In the genomic region with DNA sequence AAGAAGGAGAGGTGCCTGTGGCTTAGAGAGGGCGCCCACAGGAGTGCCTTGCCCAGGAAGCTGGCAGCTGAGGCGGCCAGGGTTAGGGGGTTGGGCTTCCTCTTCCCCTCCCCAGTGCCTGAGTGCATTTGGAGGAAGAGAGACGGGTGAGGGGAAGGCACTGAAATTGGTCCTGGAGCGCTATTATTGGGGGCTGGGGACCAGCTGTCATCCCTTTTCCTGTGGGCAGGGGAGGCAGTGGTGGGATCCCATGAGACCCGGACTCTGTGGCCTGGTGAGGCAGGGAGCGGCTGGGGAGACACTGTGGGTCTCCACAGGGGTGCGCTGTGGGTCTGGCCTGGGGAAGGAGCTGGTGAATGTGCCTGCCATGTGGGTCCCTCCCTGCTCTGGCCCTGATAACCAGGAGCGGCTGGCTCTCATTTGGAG, we compare ENCODE assay signal across 8 cellular contexts.
DNase-seq lines count a peak whose midpoint lies in the region; ATAC-seq, FAIRE-seq and TF ChIP-seq lines count a peak whose summit lies in the region.

No MANE protein-coding gene starts in this region.

- FAIRE-seq in H54 (lab: Jason Lieb, UNC) = no peak

- peaks cover 38% of the 10 kb centered on the region for H3K36me3 ChIP-seq in BLaER1
- peaks cover 0 to 12% (median 0%) of the 10 kb centered on the region in 3 experiments for H3K36me3 ChIP-seq in naive thymus-derived CD4-positive, alpha-beta T cell (ENCODE audit: control insufficient read depth in 2 of 3, insufficient read depth in 3 of 3, low read length in 3 of 3)
- H3K36me3 ChIP-seq in stomach smooth muscle (ENCODE audit: control insufficient read depth in 2 of 2, insufficient read depth in 2 of 2, low read length in 2 of 2) = peaks cover 7 to 13% of the 10 kb centered on the region in 2 donors

- peak overlapping the region; percentile 95 for H3K4me2 ChIP-seq in BLaER1

- peak; percentile 85 for ATAC-seq in naive thymus-derived CD4-positive, alpha-beta T cell

- H3K27ac Mint-ChIP-seq in chondrocyte (ENCODE audit: unreplicated experiment) = peak overlapping the region; percentile 57
- peak overlapping the region; percentile 80 to 97 (median 94) for H3K27ac Mint-ChIP-seq in naive thymus-derived CD4-positive, alpha-beta T cell

- no peak overlapping the region for H3K4me3 Mint-ChIP-seq in chondrocyte (ENCODE audit: unreplicated experiment)
- H3K4me3 Mint-ChIP-seq in naive thymus-derived CD4-positive, alpha-beta T cell = peak overlapping the region; percentile 80 to 93 (median 88)

- H3K4me3 ChIP-seq in BLaER1 (peak overlapping the region; percentile 45), stomach smooth muscle (ENCODE audit: low read length in 2 of 2) (peak overlapping the region in 1 of 2 donors; percentile 47)
- peak overlapping the region; percentile 14 for H3K4me3 ChIP-seq in Jurkat, Clone E6-1 (ENCODE audit: low read length)
- H3K4me3 ChIP-seq in naive thymus-derived CD4-positive, alpha-beta T cell (ENCODE audit: low read length) = peak overlapping the region; percentile 58

- H3K9ac ChIP-seq in BLaER1 (peak overlapping the region; percentile 84), stomach smooth muscle (ENCODE audit: low read length in 2 of 2) (peak overlapping the region; percentile 2 to 55)

- TF ChIP-seq CTCF in chondrocyte (IDR thresholded peaks at IDR 0.05) = peak; percentile 67

- no peak for TF ChIP-seq POLR2A in H54 (IDR thresholded peaks at IDR 0.05; ENCODE audit: low read depth, low read length)

- peak; percentile 56 for DNase-seq in Jurkat, Clone E6-1 (ENCODE audit: low read depth, low spot score)
- DNase-seq in activated CD4-positive, CD25-positive, alpha-beta regulatory T cell (lab: John Stamatoyannopoulos, UW) = peak; percentile 57 to 70 (median 66)
- no peak for DNase-seq in chondrocyte (ENCODE audit: low spot score)
- DNase-seq in naive thymus-derived CD4-positive, alpha-beta T cell = peak; percentile 64 to 81 (median 75)
- DNase-seq in H54 (ENCODE audit: insufficient read length, low spot score) = no peak
- no peak for DNase-seq in AG08396 (ENCODE audit: low spot score)

- H3K4me1 Mint-ChIP-seq in chondrocyte (ENCODE audit: low read depth) = peaks cover 35% of the 10 kb centered on the region
- H3K4me1 Mint-ChIP-seq in naive thymus-derived CD4-positive, alpha-beta T cell = peaks cover 72 to 98% (median 88%) of the 10 kb centered on the region in 7 donors

- H3K27me3 ChIP-seq in BLaER1 (no peaks in the 10 kb centered on the region), stomach smooth muscle (ENCODE audit: control insufficient read depth in 1 of 2, insufficient read depth in 2 of 2, low read length in 2 of 2) (no peaks in the 10 kb centered on the region)
- H3K27me3 ChIP-seq in naive thymus-derived CD4-positive, alpha-beta T cell (ENCODE audit: control insufficient read depth in 2 of 2, insufficient read depth in 2 of 2, low read length in 2 of 2) = no peaks in the 10 kb centered on the region

- H4K20me1 ChIP-seq in BLaER1 = peaks cover 26% of the 10 kb centered on the region

- H3K4me1 ChIP-seq in BLaER1 (peaks cover 96% of the 10 kb centered on the region), stomach smooth muscle (ENCODE audit: control insufficient read depth, insufficient read depth, low read length) (peaks cover 59% of the 10 kb centered on the region)
- peaks cover 65 to 77% of the 10 kb centered on the region in 2 donors for H3K4me1 ChIP-seq in naive thymus-derived CD4-positive, alpha-beta T cell (ENCODE audit: control insufficient read depth in 2 of 2, insufficient read depth in 2 of 2, low read length in 2 of 2)

- intact Hi-C loops in naive thymus-derived CD4-positive, alpha-beta T cell (cut with micrococcal nuclease) = loop anchor here (1.0 to 2.0 kb wide), 9 partner anchors 8 to 95 kb away; no protein-coding TSS in a partner anchor

- no peaks in the 10 kb centered on the region; the same call in 1 of the 2 replicates for H3K9me3 ChIP-seq in BLaER1
- no peaks in the 10 kb centered on the region for H3K9me3 ChIP-seq in naive thymus-derived CD4-positive, alpha-beta T cell (ENCODE audit: control insufficient read depth in 2 of 3, low read length in 3 of 3)
- H3K9me3 ChIP-seq in stomach smooth muscle (ENCODE audit: control insufficient read depth in 2 of 2, low read length in 2 of 2) = no peaks in the 10 kb centered on the region

- no peaks in the 10 kb centered on the region for H3K9me3 Mint-ChIP-seq in chondrocyte (ENCODE audit: low read depth)
- no peaks in the 10 kb centered on the region for H3K9me3 Mint-ChIP-seq in naive thymus-derived CD4-positive, alpha-beta T cell

- H3K27me3 Mint-ChIP-seq in chondrocyte (ENCODE audit: low read depth) = no peaks in the 10 kb centered on the region
- no peaks in the 10 kb centered on the region for H3K27me3 Mint-ChIP-seq in naive thymus-derived CD4-positive, alpha-beta T cell

- CTCF ChIA-PET in naive thymus-derived CD4-positive, alpha-beta T cell (lab: Charles Lee) = interaction anchor here (0.6 to 10.1 kb wide), 31 partner anchors 9 to 1420 kb away, joined by 3 to 114 read pairs (median 5); no protein-coding TSS in a partner anchor

- POLR2A ChIA-PET in naive thymus-derived CD4-positive, alpha-beta T cell (lab: Charles Lee) = interaction anchor here (0.6 to 66.9 kb wide), 18 partner anchors 13 to 94 kb away, joined by 3 to 3353 read pairs (median 5); no protein-coding TSS in a partner anchor

- H3K27ac ChIP-seq in BLaER1 (peak overlapping the region; percentile 96), stomach smooth muscle (ENCODE audit: low read length) (peak overlapping the region; percentile 75)
- H3K27ac ChIP-seq in naive thymus-derived CD4-positive, alpha-beta T cell (ENCODE audit: low read depth, low read length) = peak overlapping the region; percentile 70

- H3K36me3 Mint-ChIP-seq in chondrocyte (ENCODE audit: low read depth) = peaks cover 17% of the 10 kb centered on the region
- H3K36me3 Mint-ChIP-seq in naive thymus-derived CD4-positive, alpha-beta T cell = peaks cover 4 to 40% (median 4%) of the 10 kb centered on the region in 5 donors

Comparison
In these comparisons a context has a peak if more than half of its experiments do, and no peak if none do; other contexts are left out.
1. DNase-seq: peak in Jurkat, Clone E6-1 (single experiment), activated CD4-positive, CD25-positive, alpha-beta regulatory T cell (4 of 4) and naive thymus-derived CD4-positive, alpha-beta T cell (9 of 9); none in chondrocyte (single experiment), H54 (single experiment) and AG08396 (single experiment).
2. Peak in every context shown above with its lines, with median percentiles within 50 percentile points of each other: H3K27ac ChIP-seq.